18 cellular contexts compared by ENCODE assay signal in the genomic region with DNA sequence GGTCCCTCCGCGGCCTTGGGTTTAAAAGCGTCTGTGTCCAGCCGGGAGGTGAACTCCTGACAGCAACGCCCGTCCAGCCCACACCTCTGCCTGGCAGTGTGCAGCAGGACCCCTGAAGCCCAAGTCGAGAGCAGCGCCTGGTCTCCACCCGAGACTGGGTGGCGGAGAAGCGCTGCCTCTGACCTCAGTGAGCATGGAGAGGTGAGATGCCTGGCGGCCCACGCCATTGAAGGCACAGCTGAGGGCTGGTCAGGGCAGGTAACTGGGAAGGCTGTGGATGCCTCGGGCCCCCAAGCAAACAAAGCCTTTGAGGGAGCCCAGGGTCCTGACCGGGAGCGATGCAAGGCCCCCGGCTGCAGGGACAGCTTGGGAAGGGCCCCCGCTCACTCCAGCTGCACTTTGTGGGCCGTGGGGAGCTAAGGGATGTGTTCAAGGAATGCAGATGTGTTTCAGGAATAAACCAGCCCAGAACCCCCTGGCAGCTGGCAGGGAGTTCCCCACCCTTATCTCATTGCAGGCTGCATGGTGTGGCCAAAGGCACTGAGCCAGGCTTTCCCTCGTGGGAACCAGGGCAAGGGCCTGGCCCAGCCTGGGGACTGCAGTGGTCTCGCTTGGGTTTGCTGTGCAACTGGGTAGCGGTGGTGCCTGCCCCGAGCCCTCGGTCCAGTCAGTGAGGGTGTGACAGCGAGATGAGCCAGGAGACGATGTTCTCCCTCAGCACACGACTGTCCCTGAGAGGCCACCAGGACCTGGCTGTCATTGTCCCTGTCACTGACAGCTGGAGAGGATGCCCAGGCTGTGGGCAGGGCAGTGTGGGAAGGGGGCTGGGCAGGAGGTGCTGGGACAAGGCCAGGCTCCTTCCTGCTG.
DNase-seq lines count a peak whose midpoint lies in the region; ATAC-seq, FAIRE-seq and TF ChIP-seq lines count a peak whose summit lies in the region.
"Had no signal": no experiment of that assay in that cellular context is flagged by ENCODE, and none has a peak within 500 bp of the region (broad histone marks: within the 10 kb centered on the region; RNA-seq: fewer than 3 reads in every experiment).

No MANE protein-coding gene starts in this region.

- no peak for TF ChIP-seq CTCF in bronchial epithelial cell (IDR thresholded peaks at IDR 0.05; ENCODE audit: insufficient read depth, low read length, severe bottlenecking)
- TF ChIP-seq CTCF in left lung (IDR thresholded peaks at IDR 0.05), result no peak
- TF ChIP-seq CTCF in upper lobe of right lung (IDR thresholded peaks at IDR 0.05), result no peak

- H3K4me1 ChIP-seq in left lung (peaks cover 0 to 5% of the 10 kb centered on the region in 2 donors), upper lobe of right lung (peaks cover 4% of the 10 kb centered on the region)

- ATAC-seq in left lung, result no peak
- no peak for ATAC-seq in upper lobe of right lung
- ATAC-seq: activated CD4-positive, CD25-positive, alpha-beta regulatory T cell treated with anti-CD3 and anti-CD28 coated beads, Interleukin-2, amount 50 U/mL, for 24 hours had no signal

- H3K36me3 ChIP-seq in bronchial epithelial cell (ENCODE audit: control insufficient read depth, insufficient read depth, low read length) (no peaks in the 10 kb centered on the region), left lung (no peaks in the 10 kb centered on the region), upper lobe of right lung (no peaks in the 10 kb centered on the region)

- H3K9me3 ChIP-seq in left lung (no peaks in the 10 kb centered on the region), upper lobe of right lung (no peaks in the 10 kb centered on the region)

- peaks cover 13% of the 10 kb centered on the region for H3K27me3 ChIP-seq in bronchial epithelial cell (ENCODE audit: control insufficient read depth, insufficient read depth, low read length)
- H3K27me3 ChIP-seq in left lung, result peaks cover 19 to 97% of the 10 kb centered on the region in 2 donors
- peaks cover 48% of the 10 kb centered on the region for H3K27me3 ChIP-seq in upper lobe of right lung

- H3K27ac ChIP-seq in left lung (no peak overlapping the region), upper lobe of right lung (no peak overlapping the region)
- H3K27ac ChIP-seq: PC-9 had no signal

- peak; percentile 39 for DNase-seq in activated effector memory CD4-positive, alpha-beta T cell treated with anti-CD3 and anti-CD28 coated beads, Interleukin-2, amount 50 U/mL, for 16 hours
- no peak for DNase-seq in activated effector memory CD4-positive, alpha-beta T cell treated with Interleukin-2 at 50 U/mL for 16 hours
- DNase-seq in bronchial epithelial cell (ENCODE audit: low read depth), result no peak
- peak; percentile 29 to 66 for DNase-seq in left lung
- DNase-seq in upper lobe of right lung, result peak; percentile 61
- no peak for DNase-seq in NCI-H774 (lab: John Stamatoyannopoulos, UW)
- DNase-seq in NCI-H69 (lab: John Stamatoyannopoulos, UW), result no peak
- no peak for DNase-seq in cerebellar cortex (ENCODE audit: low spot score)
- DNase-seq: activated T-cell treated with anti-CD3 and anti-CD28 coated beads, Interleukin-2, amount 50 U/mL, for 48 hours; glutamatergic neuron; KG1; NCI-H187; NCI-H2227 treated with DMSO at 0.1 percent for 48 hours; PC-9; stimulated activated CD4-positive, alpha-beta T cell treated with anti-CD3 and anti-CD28 coated beads, Interleukin-15, amount 100 ng/mL, for 24 hours; substantia nigra had no signal

- intact Hi-C loops in left lung (cut with DNase I), result no loop called here
- intact Hi-C loops in upper lobe of right lung (cut with DNase I), result no loop called here

- peak; percentile 58 for FAIRE-seq in bronchial epithelial cell (lab: Jason Lieb, UNC)
- FAIRE-seq: colon had no signal

- H3K4me3 ChIP-seq in bronchial epithelial cell (ENCODE audit: low read depth, low read length) (no peak overlapping the region), left lung (no peak overlapping the region), upper lobe of right lung (no peak overlapping the region)
- H3K4me3 ChIP-seq: PC-9 had no signal

Comparison
In these comparisons a context has a peak if more than half of its experiments do, and no peak if none do; other contexts are left out.
1. DNase-seq: peak in activated effector memory CD4-positive, alpha-beta T cell treated with anti-CD3 and anti-CD28 coated beads, Interleukin-2, amount 50 U/mL, for 16 hours (single experiment), left lung (2 of 2) and upper lobe of right lung (single experiment); none in activated effector memory CD4-positive, alpha-beta T cell treated with Interleukin-2 at 50 U/mL for 16 hours (single experiment), bronchial epithelial cell (single experiment), NCI-H774 (single experiment), NCI-H69 (single experiment) and cerebellar cortex (single experiment).